In the genomic region with DNA sequence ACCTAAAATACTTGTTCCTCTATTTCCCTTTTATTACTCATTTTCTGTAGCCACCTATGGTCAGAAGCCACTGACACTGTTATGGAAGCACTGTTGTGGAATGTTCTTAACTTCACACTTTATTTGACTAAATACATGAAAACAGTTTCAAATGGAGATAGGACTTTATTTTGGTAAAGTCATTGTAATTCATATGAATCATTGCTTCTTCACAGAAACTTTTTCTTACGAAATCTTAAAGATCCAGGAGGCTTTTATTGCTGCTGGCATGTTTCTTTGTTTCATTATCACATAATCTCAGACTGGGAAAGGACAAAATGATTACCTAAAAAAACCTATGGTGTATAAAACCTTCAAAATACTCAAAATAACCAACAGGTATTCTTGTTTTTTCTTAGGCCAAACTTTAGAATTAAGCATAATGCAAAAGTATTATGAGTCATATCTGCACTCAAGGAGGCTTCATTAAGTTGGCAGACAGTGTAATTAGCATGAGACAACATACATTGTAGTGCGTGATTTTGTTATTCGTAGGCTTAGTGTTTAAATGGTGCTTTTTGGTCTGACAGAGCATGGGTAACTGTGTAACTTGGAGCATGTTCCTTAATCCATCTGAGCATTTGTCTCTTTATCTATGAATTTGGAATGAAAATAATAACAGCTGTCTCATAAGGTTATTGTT, we compare ENCODE assay signal across 1 cellular context.
TF ChIP-seq lines count a peak whose summit lies in the region.

No MANE protein-coding gene starts in this region.

TF ChIP-seq in H1, 55 proteins besides CTCF, POLR2A, EP300 and RAD21:
- no peak for TF ChIP-seq TBP (IDR thresholded peaks at IDR 0.05; ENCODE audit: low read depth, low read length)
- TF ChIP-seq TEAD4 (IDR thresholded peaks at IDR 0.05; ENCODE audit: low read depth, low read length), result no peak
- TF ChIP-seq NANOG (IDR thresholded peaks at IDR 0.05; ENCODE audit: insufficient read depth, low read depth, low read length, poor library complexity, severe bottlenecking), result no peak
- no peak for TF ChIP-seq SIRT6 (IDR thresholded peaks at IDR 0.05; ENCODE audit: low read length)
- TF ChIP-seq ASH2L (IDR thresholded peaks at IDR 0.05; ENCODE audit: low read length), result no peak
- TF ChIP-seq, protein P1, sequence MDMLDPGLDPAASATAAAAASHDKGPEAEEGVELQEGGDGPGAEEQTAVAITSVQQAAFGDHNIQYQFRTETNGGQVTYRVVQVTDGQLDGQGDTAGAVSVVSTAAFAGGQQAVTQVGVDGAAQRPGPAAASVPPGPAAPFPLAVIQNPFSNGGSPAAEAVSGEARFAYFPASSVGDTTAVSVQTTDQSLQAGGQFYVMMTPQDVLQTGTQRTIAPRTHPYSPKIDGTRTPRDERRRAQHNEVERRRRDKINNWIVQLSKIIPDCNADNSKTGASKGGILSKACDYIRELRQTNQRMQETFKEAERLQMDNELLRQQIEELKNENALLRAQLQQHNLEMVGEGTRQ (IDR thresholded peaks at IDR 0.05; ENCODE audit: low read length), result no peak
- no peak for TF ChIP-seq FOSL1 (IDR thresholded peaks at IDR 0.05; ENCODE audit: insufficient read depth, low read depth, low read length)
- no peak for TF ChIP-seq RNF2 (IDR thresholded peaks at IDR 0.05; ENCODE audit: borderline replicate concordance, low read depth, low read length, missing control alignments, poor library complexity, severe bottlenecking)
- TF ChIP-seq SIN3A (conservative IDR thresholded peaks at IDR 0.05 in 1 of 2, IDR thresholded peaks at IDR 0.05 in 1 of 2; ENCODE audit: low read depth in 1 of 2, low read length in 2 of 2), result no peak
- no peak for TF ChIP-seq SP4 (IDR thresholded peaks at IDR 0.05; ENCODE audit: low read length)
- TF ChIP-seq HDAC6 (IDR thresholded peaks at IDR 0.05; ENCODE audit: low read depth, low read length), result no peak
- TF ChIP-seq ZNF274 (IDR thresholded peaks at IDR 0.05; ENCODE audit: borderline replicate concordance, extremely low read depth, low read length), result no peak
- no peak for TF ChIP-seq CBX5 (IDR thresholded peaks at IDR 0.05; ENCODE audit: low read depth, low read length)
- no peak for TF ChIP-seq CHD1 (IDR thresholded peaks at IDR 0.05; ENCODE audit: low read depth, low read length)
- no peak for TF ChIP-seq CREB1 (IDR thresholded peaks at IDR 0.05)
